12 cellular contexts compared by ENCODE assay signal in the genomic region with DNA sequence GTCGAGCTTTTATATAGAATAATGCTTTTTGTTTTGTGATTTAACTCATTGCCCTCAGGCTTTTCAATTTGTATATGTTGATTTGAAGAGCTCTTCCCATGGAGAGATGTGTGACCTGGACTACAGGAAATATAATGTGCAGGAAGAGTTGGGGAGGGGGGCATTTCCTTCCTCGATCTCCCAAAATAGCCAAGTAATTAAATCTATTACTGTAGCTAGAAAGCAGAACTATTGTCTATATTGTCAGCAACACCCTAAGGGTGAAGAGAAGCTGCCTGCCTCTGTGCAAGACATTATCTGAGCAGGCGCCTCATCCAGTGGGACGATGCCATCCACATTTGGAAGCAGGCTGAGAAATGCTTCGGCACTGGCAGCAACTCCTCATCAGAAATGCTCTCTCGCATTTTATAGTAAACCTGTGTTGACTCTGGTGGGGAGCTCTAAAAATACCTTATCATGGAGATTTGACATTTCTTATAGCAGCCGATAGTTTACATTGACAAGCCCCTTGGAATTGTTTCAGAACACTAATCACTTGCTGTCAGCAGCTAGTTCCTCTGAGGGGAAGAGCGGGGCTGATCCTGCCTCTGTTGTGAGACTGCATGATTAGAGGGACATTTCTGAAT.
DNase-seq lines count a peak whose midpoint lies in the region; ATAC-seq and TF ChIP-seq lines count a peak whose summit lies in the region.
"Had no signal": no experiment of that assay in that cellular context is flagged by ENCODE, and none has a peak within 500 bp of the region (broad histone marks: within the 10 kb centered on the region; RNA-seq: fewer than 3 reads in every experiment).

No MANE protein-coding gene starts in this region.

- H3K4me3 Mint-ChIP-seq in nephron = peak overlapping the region in 2 of 3 experiments; percentile 1 to 12
- no peak overlapping the region for H3K4me3 Mint-ChIP-seq in activated T-cell treated with anti-CD3 and anti-CD28 coated beads, Interleukin-2, amount 50 U/mL, for 4 hours

- H3K27ac Mint-ChIP-seq in nephron = peak overlapping the region; percentile 77 to 96 (median 84)

- H3K27me3 Mint-ChIP-seq in nephron (ENCODE audit: low read depth) = no peaks in the 10 kb centered on the region
- H3K27me3 Mint-ChIP-seq in activated T-cell treated with anti-CD3 and anti-CD28 coated beads, Interleukin-2, amount 50 U/mL, for 4 hours (ENCODE audit: low read depth) = no peaks in the 10 kb centered on the region

- no peaks in the 10 kb centered on the region for H3K36me3 Mint-ChIP-seq in nephron (ENCODE audit: low read depth)
- H3K36me3 Mint-ChIP-seq in activated T-cell treated with anti-CD3 and anti-CD28 coated beads, Interleukin-2, amount 50 U/mL, for 4 hours (ENCODE audit: insufficient read depth) = no peaks in the 10 kb centered on the region

- H3K4me3 ChIP-seq in BE2C (ENCODE audit: low read depth, low read length) (peak overlapping the region; percentile 42), NB4 (ENCODE audit: low read depth, low read length) (no peak overlapping the region), gastroesophageal sphincter (no peak overlapping the region)
- H3K4me3 ChIP-seq: skin epidermis had no signal

- H3K27me3 ChIP-seq in BE2C (no peaks in the 10 kb centered on the region), gastroesophageal sphincter (no peaks in the 10 kb centered on the region)

- H3K4me1 Mint-ChIP-seq in nephron = peaks cover 44% of the 10 kb centered on the region
- H3K4me1 Mint-ChIP-seq in activated T-cell treated with anti-CD3 and anti-CD28 coated beads, Interleukin-2, amount 50 U/mL, for 4 hours (ENCODE audit: low read depth) = peaks cover 29% of the 10 kb centered on the region

- TF ChIP-seq POLR2A in NB4 (IDR thresholded peaks at IDR 0.05; ENCODE audit: extremely low read depth, insufficient read length) (no peak), gastroesophageal sphincter (IDR thresholded peaks at IDR 0.05) (no peak)

- peak overlapping the region; percentile 39 for H3K27ac ChIP-seq in cingulate gyrus (ENCODE audit: low read depth, low read length)
- peak overlapping the region in 2 of 4 donors; percentile 56 to 57 for H3K27ac ChIP-seq in gastroesophageal sphincter
- H3K27ac ChIP-seq: skin epidermis had no signal

- TF ChIP-seq EP300 in gastroesophageal sphincter (IDR thresholded peaks at IDR 0.05) = no peak

- DNase-seq in BE2C = peak; percentile 21
- DNase-seq in NB4 (ENCODE audit: low read depth) = peak; percentile 11
- no peak for DNase-seq in activated CD4-positive, alpha-beta T cell treated with anti-CD3 and anti-CD28 coated beads, Interleukin-2, amount 50 U/mL, for 4 hours
- no peak for DNase-seq in activated T-cell treated with anti-CD3 and anti-CD28 coated beads, Interleukin-2, amount 50 U/mL, for 4 hours
- DNase-seq: AML-193, NCI-H1694, T-helper 2 cell had no signal

- 22 to 59% methylated on average over 7 to 8 of the region's 8 CpGs for WGBS in gastroesophageal sphincter (ENCODE audit: low coverage in 1 of 2), 2 donors

- H3K36me3 ChIP-seq in BE2C = no peaks in the 10 kb centered on the region
- H3K36me3 ChIP-seq in gastroesophageal sphincter = no peaks in the 10 kb centered on the region

- H3K4me1 ChIP-seq in BE2C (peaks cover 24% of the 10 kb centered on the region), gastroesophageal sphincter (peaks cover 4 to 59% (median 23%) of the 10 kb centered on the region in 3 donors)

- no peaks in the 10 kb centered on the region for H3K9me3 Mint-ChIP-seq in nephron
- H3K9me3 Mint-ChIP-seq in activated T-cell treated with anti-CD3 and anti-CD28 coated beads, Interleukin-2, amount 50 U/mL, for 4 hours = no peaks in the 10 kb centered on the region

- H3K9me3 ChIP-seq in BE2C (no peaks in the 10 kb centered on the region), gastroesophageal sphincter (no peaks in the 10 kb centered on the region)

- TF ChIP-seq CTCF in BE2C (IDR thresholded peaks at IDR 0.05; ENCODE audit: low read depth, low read length) (no peak), NB4 (IDR thresholded peaks at IDR 0.05; ENCODE audit: low read depth, low read length) (no peak), nephron (IDR thresholded peaks at IDR 0.05; ENCODE audit: unreplicated experiment in 3 of 3) (no peak), gastroesophageal sphincter (IDR thresholded peaks at IDR 0.05) (no peak)

- ATAC-seq in GM21447 (IDR thresholded peaks at IDR 0.05; ENCODE audit: unreplicated experiment) (no peak), gastroesophageal sphincter (no peak)
- no peak for ATAC-seq in activated T-cell treated with anti-CD3 and anti-CD28 coated beads, Interleukin-2, amount 50 U/mL, for 4 hours

Comparison
In these comparisons a context has a peak if more than half of its experiments do, and no peak if none do; other contexts are left out.
1. DNase-seq: peak in BE2C (single experiment) and NB4 (single experiment); none in activated CD4-positive, alpha-beta T cell treated with anti-CD3 and anti-CD28 coated beads, Interleukin-2, amount 50 U/mL, for 4 hours (0 of 2) and activated T-cell treated with anti-CD3 and anti-CD28 coated beads, Interleukin-2, amount 50 U/mL, for 4 hours (single experiment).